1 cellular context compared by ENCODE assay signal in genomic region chr16:71440669-71441347, GRCh38.
TF ChIP-seq lines count a peak whose summit lies in the region.

No MANE protein-coding gene starts in this region.

TF ChIP-seq in GM12878, 131 proteins besides CTCF, POLR2A, EP300 and RAD21:
- no peak for TF ChIP-seq FOXM1 (IDR thresholded peaks at IDR 0.05; ENCODE audit: low read depth, low read length)
- TF ChIP-seq SMC3 (IDR thresholded peaks at IDR 0.05; ENCODE audit: borderline replicate concordance, low read length): 0 out of 2 replicates have a peak, but pooled peaks have one; percentile 7
